Comparison of ENCODE assay signal across 1 cellular context in the genomic region with DNA sequence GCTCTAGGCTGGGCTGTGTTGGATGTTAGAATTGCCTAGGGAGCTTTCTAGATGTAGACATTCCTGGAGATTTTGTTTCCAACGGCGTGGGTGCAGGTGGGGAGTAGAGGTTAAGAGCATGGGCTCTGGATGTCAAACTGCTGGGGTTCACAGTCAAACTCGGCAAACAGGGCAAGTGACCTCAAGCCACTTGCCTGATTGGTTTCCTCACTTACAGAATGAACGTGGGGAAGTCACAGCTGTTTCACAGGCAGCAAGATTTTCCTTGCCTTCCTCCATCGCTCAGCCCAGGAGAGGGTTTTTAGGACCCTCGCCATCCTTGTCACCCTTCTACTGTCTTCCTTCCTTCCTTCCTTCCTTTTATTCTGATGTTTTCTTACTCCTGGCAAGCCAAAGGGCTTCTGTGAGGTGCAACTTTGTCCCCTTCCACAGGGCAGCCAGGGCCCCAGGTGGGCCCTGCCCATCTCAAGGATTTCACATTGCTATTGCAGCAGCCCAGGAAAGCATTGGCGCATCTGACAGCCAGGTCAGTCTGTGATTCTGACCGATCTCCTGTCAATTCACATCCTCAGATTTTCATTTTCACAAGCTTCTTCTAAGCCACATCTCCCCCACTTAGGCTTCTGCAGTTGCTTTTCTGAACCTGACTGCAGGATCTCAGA.
TF ChIP-seq lines count a peak whose summit lies in the region.

No MANE protein-coding gene starts in this region.

TF ChIP-seq in neural cell, 6 proteins besides CTCF, POLR2A, EP300 and RAD21 (continued from another document):
- TF ChIP-seq, protein P1, sequence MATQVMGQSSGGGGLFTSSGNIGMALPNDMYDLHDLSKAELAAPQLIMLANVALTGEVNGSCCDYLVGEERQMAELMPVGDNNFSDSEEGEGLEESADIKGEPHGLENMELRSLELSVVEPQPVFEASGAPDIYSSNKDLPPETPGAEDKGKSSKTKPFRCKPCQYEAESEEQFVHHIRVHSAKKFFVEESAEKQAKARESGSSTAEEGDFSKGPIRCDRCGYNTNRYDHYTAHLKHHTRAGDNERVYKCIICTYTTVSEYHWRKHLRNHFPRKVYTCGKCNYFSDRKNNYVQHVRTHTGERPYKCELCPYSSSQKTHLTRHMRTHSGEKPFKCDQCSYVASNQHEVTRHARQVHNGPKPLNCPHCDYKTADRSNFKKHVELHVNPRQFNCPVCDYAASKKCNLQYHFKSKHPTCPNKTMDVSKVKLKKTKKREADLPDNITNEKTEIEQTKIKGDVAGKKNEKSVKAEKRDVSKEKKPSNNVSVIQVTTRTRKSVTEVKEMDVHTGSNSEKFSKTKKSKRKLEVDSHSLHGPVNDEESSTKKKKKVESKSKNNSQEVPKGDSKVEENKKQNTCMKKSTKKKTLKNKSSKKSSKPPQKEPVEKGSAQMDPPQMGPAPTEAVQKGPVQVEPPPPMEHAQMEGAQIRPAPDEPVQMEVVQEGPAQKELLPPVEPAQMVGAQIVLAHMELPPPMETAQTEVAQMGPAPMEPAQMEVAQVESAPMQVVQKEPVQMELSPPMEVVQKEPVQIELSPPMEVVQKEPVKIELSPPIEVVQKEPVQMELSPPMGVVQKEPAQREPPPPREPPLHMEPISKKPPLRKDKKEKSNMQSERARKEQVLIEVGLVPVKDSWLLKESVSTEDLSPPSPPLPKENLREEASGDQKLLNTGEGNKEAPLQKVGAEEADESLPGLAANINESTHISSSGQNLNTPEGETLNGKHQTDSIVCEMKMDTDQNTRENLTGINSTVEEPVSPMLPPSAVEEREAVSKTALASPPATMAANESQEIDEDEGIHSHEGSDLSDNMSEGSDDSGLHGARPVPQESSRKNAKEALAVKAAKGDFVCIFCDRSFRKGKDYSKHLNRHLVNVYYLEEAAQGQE (IDR thresholded peaks at IDR 0.05; ENCODE audit: borderline replicate concordance), result no peak
